ENCODE assay signal across 1 cellular context in the genomic region with DNA sequence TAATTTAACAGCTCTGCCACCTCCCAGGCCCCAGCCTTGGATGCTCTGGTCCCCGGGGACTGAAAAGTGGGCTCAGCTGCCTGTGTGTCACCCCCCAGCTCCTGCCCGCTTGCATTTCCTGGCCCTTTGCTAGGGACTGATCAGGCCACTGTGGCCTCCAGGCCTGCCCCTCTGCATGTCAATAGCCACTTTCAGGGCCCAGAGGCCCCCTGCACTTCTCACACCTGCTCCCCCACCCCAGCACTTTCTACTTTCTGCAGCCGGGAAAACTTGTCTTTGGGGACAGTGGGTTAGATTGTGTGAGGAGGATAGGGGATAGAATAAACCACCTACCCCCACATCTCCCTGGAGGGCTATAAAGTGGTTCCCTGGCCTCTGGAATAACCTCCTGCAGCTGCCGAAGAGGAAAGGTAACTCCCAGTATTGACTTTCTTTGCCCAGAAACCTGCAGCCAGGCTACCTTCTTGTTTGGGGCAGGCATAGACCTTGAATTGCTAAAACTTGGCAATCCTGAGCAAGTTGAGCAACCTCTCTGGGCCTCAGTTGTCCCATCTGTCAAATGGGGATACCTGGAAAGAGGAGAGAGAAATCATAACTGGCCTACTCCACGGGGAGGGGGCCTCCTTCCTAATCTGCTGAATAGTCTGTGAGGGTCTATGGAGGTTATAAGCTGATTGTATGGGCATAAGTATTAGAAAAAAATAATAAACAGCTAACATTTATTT.
TF ChIP-seq lines count a peak whose summit lies in the region.

No MANE protein-coding gene starts in this region.

TF ChIP-seq in H1, 55 proteins besides CTCF, POLR2A, EP300 and RAD21:
- TF ChIP-seq EGR1 (IDR thresholded peaks at IDR 0.05; ENCODE audit: borderline replicate concordance, low read depth, low read length) (peak; percentile 32; the same call in 1 of the 2 replicates), ASH2L (IDR thresholded peaks at IDR 0.05; ENCODE audit: low read length) (peak; percentile 25), SP4 (IDR thresholded peaks at IDR 0.05; ENCODE audit: low read length) (no peak), ZNF274 (IDR thresholded peaks at IDR 0.05; ENCODE audit: borderline replicate concordance, extremely low read depth, low read length) (no peak), SIRT6 (IDR thresholded peaks at IDR 0.05; ENCODE audit: low read length) (no peak), CREB1 (IDR thresholded peaks at IDR 0.05) (no peak), HDAC2 (IDR thresholded peaks at IDR 0.05; ENCODE audit: borderline replicate concordance in 1 of 2, low read depth in 2 of 2, low read length in 2 of 2) (no peak), EZH2 (IDR thresholded peaks at IDR 0.05; ENCODE audit: low read depth, low read length, severe bottlenecking) (no peak), TEAD4 (IDR thresholded peaks at IDR 0.05; ENCODE audit: low read depth, low read length) (no peak), KDM1A (IDR thresholded peaks at IDR 0.05; ENCODE audit: borderline replicate concordance, low read length) (peak; percentile 88)
- TF ChIP-seq, protein P1, sequence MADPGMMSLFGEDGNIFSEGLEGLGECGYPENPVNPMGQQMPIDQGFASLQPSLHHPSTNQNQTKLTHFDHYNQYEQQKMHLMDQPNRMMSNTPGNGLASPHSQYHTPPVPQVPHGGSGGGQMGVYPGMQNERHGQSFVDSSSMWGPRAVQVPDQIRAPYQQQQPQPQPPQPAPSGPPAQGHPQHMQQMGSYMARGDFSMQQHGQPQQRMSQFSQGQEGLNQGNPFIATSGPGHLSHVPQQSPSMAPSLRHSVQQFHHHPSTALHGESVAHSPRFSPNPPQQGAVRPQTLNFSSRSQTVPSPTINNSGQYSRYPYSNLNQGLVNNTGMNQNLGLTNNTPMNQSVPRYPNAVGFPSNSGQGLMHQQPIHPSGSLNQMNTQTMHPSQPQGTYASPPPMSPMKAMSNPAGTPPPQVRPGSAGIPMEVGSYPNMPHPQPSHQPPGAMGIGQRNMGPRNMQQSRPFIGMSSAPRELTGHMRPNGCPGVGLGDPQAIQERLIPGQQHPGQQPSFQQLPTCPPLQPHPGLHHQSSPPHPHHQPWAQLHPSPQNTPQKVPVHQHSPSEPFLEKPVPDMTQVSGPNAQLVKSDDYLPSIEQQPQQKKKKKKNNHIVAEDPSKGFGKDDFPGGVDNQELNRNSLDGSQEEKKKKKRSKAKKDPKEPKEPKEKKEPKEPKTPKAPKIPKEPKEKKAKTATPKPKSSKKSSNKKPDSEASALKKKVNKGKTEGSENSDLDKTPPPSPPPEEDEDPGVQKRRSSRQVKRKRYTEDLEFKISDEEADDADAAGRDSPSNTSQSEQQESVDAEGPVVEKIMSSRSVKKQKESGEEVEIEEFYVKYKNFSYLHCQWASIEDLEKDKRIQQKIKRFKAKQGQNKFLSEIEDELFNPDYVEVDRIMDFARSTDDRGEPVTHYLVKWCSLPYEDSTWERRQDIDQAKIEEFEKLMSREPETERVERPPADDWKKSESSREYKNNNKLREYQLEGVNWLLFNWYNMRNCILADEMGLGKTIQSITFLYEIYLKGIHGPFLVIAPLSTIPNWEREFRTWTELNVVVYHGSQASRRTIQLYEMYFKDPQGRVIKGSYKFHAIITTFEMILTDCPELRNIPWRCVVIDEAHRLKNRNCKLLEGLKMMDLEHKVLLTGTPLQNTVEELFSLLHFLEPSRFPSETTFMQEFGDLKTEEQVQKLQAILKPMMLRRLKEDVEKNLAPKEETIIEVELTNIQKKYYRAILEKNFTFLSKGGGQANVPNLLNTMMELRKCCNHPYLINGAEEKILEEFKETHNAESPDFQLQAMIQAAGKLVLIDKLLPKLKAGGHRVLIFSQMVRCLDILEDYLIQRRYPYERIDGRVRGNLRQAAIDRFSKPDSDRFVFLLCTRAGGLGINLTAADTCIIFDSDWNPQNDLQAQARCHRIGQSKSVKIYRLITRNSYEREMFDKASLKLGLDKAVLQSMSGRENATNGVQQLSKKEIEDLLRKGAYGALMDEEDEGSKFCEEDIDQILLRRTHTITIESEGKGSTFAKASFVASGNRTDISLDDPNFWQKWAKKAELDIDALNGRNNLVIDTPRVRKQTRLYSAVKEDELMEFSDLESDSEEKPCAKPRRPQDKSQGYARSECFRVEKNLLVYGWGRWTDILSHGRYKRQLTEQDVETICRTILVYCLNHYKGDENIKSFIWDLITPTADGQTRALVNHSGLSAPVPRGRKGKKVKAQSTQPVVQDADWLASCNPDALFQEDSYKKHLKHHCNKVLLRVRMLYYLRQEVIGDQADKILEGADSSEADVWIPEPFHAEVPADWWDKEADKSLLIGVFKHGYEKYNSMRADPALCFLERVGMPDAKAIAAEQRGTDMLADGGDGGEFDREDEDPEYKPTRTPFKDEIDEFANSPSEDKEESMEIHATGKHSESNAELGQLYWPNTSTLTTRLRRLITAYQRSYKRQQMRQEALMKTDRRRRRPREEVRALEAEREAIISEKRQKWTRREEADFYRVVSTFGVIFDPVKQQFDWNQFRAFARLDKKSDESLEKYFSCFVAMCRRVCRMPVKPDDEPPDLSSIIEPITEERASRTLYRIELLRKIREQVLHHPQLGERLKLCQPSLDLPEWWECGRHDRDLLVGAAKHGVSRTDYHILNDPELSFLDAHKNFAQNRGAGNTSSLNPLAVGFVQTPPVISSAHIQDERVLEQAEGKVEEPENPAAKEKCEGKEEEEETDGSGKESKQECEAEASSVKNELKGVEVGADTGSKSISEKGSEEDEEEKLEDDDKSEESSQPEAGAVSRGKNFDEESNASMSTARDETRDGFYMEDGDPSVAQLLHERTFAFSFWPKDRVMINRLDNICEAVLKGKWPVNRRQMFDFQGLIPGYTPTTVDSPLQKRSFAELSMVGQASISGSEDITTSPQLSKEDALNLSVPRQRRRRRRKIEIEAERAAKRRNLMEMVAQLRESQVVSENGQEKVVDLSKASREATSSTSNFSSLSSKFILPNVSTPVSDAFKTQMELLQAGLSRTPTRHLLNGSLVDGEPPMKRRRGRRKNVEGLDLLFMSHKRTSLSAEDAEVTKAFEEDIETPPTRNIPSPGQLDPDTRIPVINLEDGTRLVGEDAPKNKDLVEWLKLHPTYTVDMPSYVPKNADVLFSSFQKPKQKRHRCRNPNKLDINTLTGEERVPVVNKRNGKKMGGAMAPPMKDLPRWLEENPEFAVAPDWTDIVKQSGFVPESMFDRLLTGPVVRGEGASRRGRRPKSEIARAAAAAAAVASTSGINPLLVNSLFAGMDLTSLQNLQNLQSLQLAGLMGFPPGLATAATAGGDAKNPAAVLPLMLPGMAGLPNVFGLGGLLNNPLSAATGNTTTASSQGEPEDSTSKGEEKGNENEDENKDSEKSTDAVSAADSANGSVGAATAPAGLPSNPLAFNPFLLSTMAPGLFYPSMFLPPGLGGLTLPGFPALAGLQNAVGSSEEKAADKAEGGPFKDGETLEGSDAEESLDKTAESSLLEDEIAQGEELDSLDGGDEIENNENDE (IDR thresholded peaks at IDR 0.05; ENCODE audit: insufficient replicate concordance, low read length): no peak
